In the genomic region with DNA sequence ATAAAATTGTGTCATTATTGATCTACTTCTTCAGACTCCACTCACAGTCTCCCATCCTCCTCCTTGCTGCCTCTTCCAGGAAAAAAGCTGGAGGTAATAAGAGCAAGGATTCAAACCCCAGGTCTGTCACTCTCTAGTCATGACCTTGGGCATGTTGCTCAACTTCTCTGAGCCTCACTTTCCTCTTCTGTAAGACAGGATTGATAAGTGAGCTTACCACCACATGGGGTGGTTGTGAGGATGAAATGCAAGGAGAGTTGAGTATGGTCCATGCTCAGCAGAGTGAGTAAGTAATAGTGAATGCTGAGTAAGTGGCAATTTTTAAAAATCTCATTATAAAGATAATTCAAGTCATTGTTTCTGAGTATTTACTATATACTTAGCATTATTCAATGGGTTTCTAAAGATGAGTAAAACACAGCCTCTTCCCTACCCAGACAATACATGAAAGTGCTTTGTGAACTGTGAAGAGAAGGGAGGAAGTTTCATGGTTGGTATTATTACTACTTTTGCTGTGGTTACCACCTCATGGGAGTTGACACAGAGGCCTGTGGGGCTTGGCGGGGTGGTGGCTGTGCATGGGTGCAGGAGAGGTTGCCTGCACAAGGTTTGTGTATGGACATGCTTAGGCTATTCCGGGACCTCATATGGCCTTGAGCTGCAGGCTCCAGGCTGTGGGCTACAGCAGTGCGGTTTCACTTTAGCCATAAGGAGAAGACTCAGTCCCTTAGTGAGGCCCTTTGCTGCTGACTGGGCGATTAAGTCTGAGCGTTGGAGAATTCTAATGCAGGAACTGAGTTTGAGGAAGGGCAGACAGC, we compare ENCODE assay signal across 13 cellular contexts. TPM values are rescaled to one million over a fixed set of nuclear protein-coding genes. Genes with fewer than 3 reads are reported as not detected.
DNase-seq lines count a peak whose midpoint lies in the region; ATAC-seq and TF ChIP-seq lines count a peak whose summit lies in the region.
"Had no signal": no experiment of that assay in that cellular context is flagged by ENCODE, and none has a peak within 500 bp of the region (broad histone marks: within the 10 kb centered on the region; RNA-seq: fewer than 3 reads in every experiment).

No MANE protein-coding gene starts in this region.

- no peaks in the 10 kb centered on the region for H3F3A ChIP-seq in GM23338 (replicated peaks; ENCODE audit: low read depth)

- DNase-seq in dorsolateral prefrontal cortex: no peak
- no peak for DNase-seq in GM23338 (ENCODE audit: low spot score)
- no peak for DNase-seq in SJCRH30
- no peak for DNase-seq in psoas muscle
- DNase-seq in NCI-H510A treated with DMSO at 0.1 percent for 48 hours (lab: John Stamatoyannopoulos, UW): no peak
- DNase-seq: amniotic stem cell; CD4-positive, CD25-positive, alpha-beta regulatory T cell; NCI-H146 had no signal

- no peak overlapping the region for H2AFZ ChIP-seq in GM23338

- ATAC-seq in GM19438 (IDR thresholded peaks at IDR 0.05; ENCODE audit: low read depth, unreplicated experiment) (peak; percentile 60), HG03520 (IDR thresholded peaks at IDR 0.05; ENCODE audit: unreplicated experiment) (peak; percentile 67), GM23338 (no peak), psoas muscle (no peak)

- intact Hi-C loops in dorsolateral prefrontal cortex (cut with DNase I) (no loop called here), psoas muscle (cut with DNase I) (no loop called here)

- H3K9me3 Mint-ChIP-seq in GM23338: no peaks in the 10 kb centered on the region; the same call in 2 of the 3 replicates

- H3K36me3 ChIP-seq in BLaER1: no peaks in the 10 kb centered on the region
- no peaks in the 10 kb centered on the region for H3K36me3 ChIP-seq in GM23338 (ENCODE audit: insufficient read depth)
- H3K36me3 ChIP-seq in SJCRH30: no peaks in the 10 kb centered on the region
- H3K36me3 ChIP-seq in psoas muscle (ENCODE audit: insufficient read depth in 1 of 2, low read depth in 1 of 2): no peaks in the 10 kb centered on the region

- H3K9ac ChIP-seq in BLaER1: no peak overlapping the region; the same call in 1 of the 2 replicates

- H3K9me2 ChIP-seq in GM23338 (ENCODE audit: insufficient read depth): no peaks in the 10 kb centered on the region

- no peaks in the 10 kb centered on the region for H3K36me3 Mint-ChIP-seq in GM23338 (ENCODE audit: low read depth)
- H3K36me3 Mint-ChIP-seq: CD4-positive, CD25-positive, alpha-beta regulatory T cell had no signal

- TF ChIP-seq CTCF in dorsolateral prefrontal cortex (IDR thresholded peaks at IDR 0.05 in 54 of 56, conservative IDR thresholded peaks at IDR 0.05 in 2 of 56; ENCODE audit: low read depth in 1 of 56, partially characterized antibody in 56 of 56) (no peak), GM23338 (conservative IDR thresholded peaks at IDR 0.05; ENCODE audit: low read depth in 2 of 2) (no peak), psoas muscle (IDR thresholded peaks at IDR 0.05) (no peak)

- H3K4me1 ChIP-seq in BLaER1: peaks cover 75% of the 10 kb centered on the region
- H3K4me1 ChIP-seq in GM23338 (ENCODE audit: insufficient read depth): no peaks in the 10 kb centered on the region; the same call in 1 of the 2 replicates
- H3K4me1 ChIP-seq in SJCRH30: no peaks in the 10 kb centered on the region
- H3K4me1 ChIP-seq in psoas muscle: no peaks in the 10 kb centered on the region

- H3K4me3 ChIP-seq in BLaER1: 0 out of 2 replicates have a peak overlapping the region, but pooled peaks have one; percentile 3
- H3K4me3 ChIP-seq in dorsolateral prefrontal cortex: no peak overlapping the region
- no peak overlapping the region for H3K4me3 ChIP-seq in GM23338
- no peak overlapping the region for H3K4me3 ChIP-seq in SJCRH30
- no peak overlapping the region for H3K4me3 ChIP-seq in psoas muscle

- H4K20me1 ChIP-seq in BLaER1: 0 out of 2 replicates have a peak, but pooled peaks cover 12% of the 10 kb centered on the region
- H4K20me1 ChIP-seq in GM23338 (replicated peaks; ENCODE audit: insufficient read depth): no peaks in the 10 kb centered on the region

- H3K27ac ChIP-seq in BLaER1 (peak overlapping the region; percentile 27; the same call in 1 of the 2 replicates), dorsolateral prefrontal cortex (peak overlapping the region in 50 of 59 donors; percentile 4 to 88 (median 58)), GM23338 (ENCODE audit: low read depth) (no peak overlapping the region), SJCRH30 (no peak overlapping the region), psoas muscle (no peak overlapping the region)
- H3K27ac ChIP-seq: RWPE1 had no signal

- peak overlapping the region; percentile 81 for H3K4me2 ChIP-seq in BLaER1
- H3K4me2 ChIP-seq in GM23338: no peak overlapping the region

- H3K9me3 ChIP-seq in BLaER1 (no peaks in the 10 kb centered on the region), SJCRH30 (replicated peaks) (no peaks in the 10 kb centered on the region), psoas muscle (no peaks in the 10 kb centered on the region)

- no peak overlapping the region for H3K27ac Mint-ChIP-seq in GM23338
- H3K27ac Mint-ChIP-seq: CD4-positive, CD25-positive, alpha-beta regulatory T cell had no signal

- no peaks in the 10 kb centered on the region for H3K79me2 ChIP-seq in GM23338 (replicated peaks; ENCODE audit: insufficient read depth)

- no peaks in the 10 kb centered on the region for H3K4me1 Mint-ChIP-seq in GM23338
- H3K4me1 Mint-ChIP-seq: CD4-positive, CD25-positive, alpha-beta regulatory T cell had no signal

- no peak overlapping the region for H3K4me3 Mint-ChIP-seq in GM23338
- H3K4me3 Mint-ChIP-seq: CD4-positive, CD25-positive, alpha-beta regulatory T cell had no signal

- H3K27me3 ChIP-seq in BLaER1 (no peaks in the 10 kb centered on the region), dorsolateral prefrontal cortex (no peaks in the 10 kb centered on the region), GM23338 (ENCODE audit: insufficient read depth) (no peaks in the 10 kb centered on the region), SJCRH30 (peaks cover 25% of the 10 kb centered on the region), psoas muscle (ENCODE audit: insufficient read depth in 3 of 3, low read length in 2 of 3) (peaks cover 0 to 20% (median 6%) of the 10 kb centered on the region in 3 donors)

- no peaks in the 10 kb centered on the region for H3K27me3 Mint-ChIP-seq in GM23338 (ENCODE audit: insufficient read depth, low read depth, poor library complexity)

- 79 to 83% (median 82%) methylated on average over 5 of the region's 5 CpGs for WGBS in psoas muscle, 3 donors

RNA-seq across cellular contexts. Expression of a gene that starts 30.0 kb away (rescaled TPM):
- 10 to 100 TPM in 119 of 120 experiments, 1 to 10 TPM in 1; 9.3 to 93.6 (median 35.0) TPM for total RNA-seq in dorsolateral prefrontal cortex
- total RNA-seq in GM23338 (2014; rRNA removed; shearing (Covaris generic)): 1.1 and 1.2 TPM in 2 replicates
- polyA plus RNA-seq in GM23338 (2016; fragmentation: Nextera tagmentation; extraction: Ambion mirVana): 0.47 and 0.64 TPM in 2 replicates
- 0.03 TPM in 1 of 2 replicates, not detected in the other for total RNA-seq in SJCRH30 (2014; rRNA removed; shearing (Covaris generic))
- total RNA-seq in psoas muscle: not detected
- under 1 TPM in 1 of 3 donors, not detected in 2; 0.06 TPM for polyA plus RNA-seq in psoas muscle
- total RNA-seq: CD4-positive, CD25-positive, alpha-beta regulatory T cell; endothelial cell of umbilical vein had no signal
- polyA plus RNA-seq: CD4-positive, CD25-positive, alpha-beta regulatory T cell; endothelial cell of umbilical vein had no signal

Comparison
In these comparisons a context has a peak if more than half of its experiments do, and no peak if none do; other contexts are left out.
1. H3K27ac ChIP-seq: peak in BLaER1 (single experiment) and dorsolateral prefrontal cortex (50 of 59); none in GM23338 (single experiment), SJCRH30 (single experiment) and psoas muscle (single experiment).
2. ATAC-seq: peak in GM19438 (single experiment) and HG03520 (single experiment); none in GM23338 (single experiment) and psoas muscle (0 of 4).